ENCODE assay signal across 1 cellular context in genomic region chr9:119114681-119115080, GRCh38.
TF ChIP-seq lines count a peak whose summit lies in the region.

No MANE protein-coding gene starts in this region.

TF ChIP-seq in WTC11, 78 proteins besides CTCF, POLR2A, EP300 and RAD21 (continued from another document):
- no peak for TF ChIP-seq USF1 (CRISPR knock-in tag; IDR thresholded peaks at IDR 0.05)
- TF ChIP-seq ZNF317 (CRISPR knock-in tag; IDR thresholded peaks at IDR 0.05; ENCODE audit: borderline replicate concordance, low read depth), result no peak
